Comparison of ENCODE assay signal across 8 cellular contexts in genomic region chr7:30135551-30136271, GRCh38.
DNase-seq lines count a peak whose midpoint lies in the region; ATAC-seq lines count a peak whose summit lies in the region.

No MANE protein-coding gene starts in this region.

- peaks cover 5 to 8% of the 10 kb centered on the region in 2 donors for H3K4me1 Mint-ChIP-seq in effector memory CD8-positive, alpha-beta T cell (ENCODE audit: low read depth in 2 of 2)

- peak overlapping the region; percentile 86 for H3K4me3 Mint-ChIP-seq in effector memory CD8-positive, alpha-beta T cell

- peaks cover 21% of the 10 kb centered on the region for H3K36me3 Mint-ChIP-seq in effector memory CD8-positive, alpha-beta T cell (ENCODE audit: insufficient read depth)

- no peaks in the 10 kb centered on the region for H3K27me3 Mint-ChIP-seq in effector memory CD8-positive, alpha-beta T cell

- no peaks in the 10 kb centered on the region for H3K9me3 Mint-ChIP-seq in effector memory CD8-positive, alpha-beta T cell

- peak overlapping the region; percentile 35 to 88 for H3K27ac Mint-ChIP-seq in effector memory CD8-positive, alpha-beta T cell

- peak; percentile 30 for DNase-seq in NCI-H1436 (lab: John Stamatoyannopoulos, UW)
- no peak for DNase-seq in NCI-H1436 treated with DMSO at 0.1 percent for 48 hours (lab: John Stamatoyannopoulos, UW)
- DNase-seq in NCI-H2227 (lab: John Stamatoyannopoulos, UW; ENCODE audit: unreplicated experiment) = peak; percentile 74
- DNase-seq in activated CD8-positive, alpha-beta memory T cell treated with anti-CD3 and anti-CD28 coated beads for 24 hours = peak; percentile 83
- DNase-seq in effector memory CD8-positive, alpha-beta T cell = peak; percentile 31 to 50 (median 43)
- peak; percentile 81 for DNase-seq in medulla oblongata (ENCODE audit: extremely low spot score)
- DNase-seq in stimulated activated CD8-positive, alpha-beta memory T cell treated with anti-CD3 and anti-CD28 coated beads, Interleukin-4, amount 100 ng/mL, for 24 hours (ENCODE audit: low read depth) = peak; percentile 23

- peak; percentile 19 for ATAC-seq in HG02678 (IDR thresholded peaks at IDR 0.05; ENCODE audit: unreplicated experiment)
- ATAC-seq in effector memory CD8-positive, alpha-beta T cell (replicated peaks) = peak; percentile 45
